20 cellular contexts compared by ENCODE assay signal in the genomic region with DNA sequence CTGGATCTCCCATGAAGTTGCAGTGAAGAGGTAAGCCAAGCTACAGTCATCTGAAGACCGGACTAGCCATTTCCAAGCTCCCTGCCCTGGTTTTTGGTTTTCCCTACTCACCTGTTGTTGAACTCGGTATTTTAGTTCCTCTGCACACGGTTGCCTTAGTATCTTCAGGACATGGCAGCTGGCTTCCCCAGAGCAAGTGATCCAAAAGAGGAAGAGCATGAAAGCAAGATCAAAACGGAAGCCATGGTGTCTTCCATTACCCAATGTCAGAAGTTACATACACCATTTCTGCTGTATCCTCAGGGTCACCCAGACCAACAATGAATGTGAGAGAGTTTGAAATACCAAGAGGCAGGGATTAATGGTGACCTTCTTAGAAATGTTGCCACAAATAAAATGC.
"Had no signal": no experiment of that assay in that cellular context is flagged by ENCODE, and none has a peak within 500 bp of the region (broad histone marks: within the 10 kb centered on the region; RNA-seq: fewer than 3 reads in every experiment).

No MANE protein-coding gene starts in this region.

- DNase-seq: activated CD4-positive, alpha-beta T cell treated with anti-CD3 and anti-CD28 coated beads for 36 hours; activated CD4-positive, alpha-beta T cell treated with anti-CD3 and anti-CD28 coated beads, Interleukin-2, amount 50 U/mL, for 4 hours; activated CD8-positive, alpha-beta memory T cell treated with anti-CD3 and anti-CD28 coated beads, Interleukin-2, amount 50 U/mL, for 48 hours; activated naive CD4-positive, alpha-beta T cell treated with Interleukin-2 at 50 U/mL for 16 hours; activated naive CD8-positive, alpha-beta T cell treated with anti-CD3 and anti-CD28 coated beads for 36 hours; activated T-cell treated with anti-CD3 and anti-CD28 coated beads, Interleukin-2, amount 50 U/mL, for 4 hours; colonic mucosa; gastrocnemius medialis; hippocampal formation; left ventricle myocardium inferior; right lobe of liver; stimulated activated CD4-positive, alpha-beta T cell treated with anti-CD3 and anti-CD28 coated beads, Interleukin-1b, Interleukin-23, amount 100 ng/mL, for 48 hours; stimulated activated naive CD8-positive, alpha-beta T cell treated with anti-CD3 and anti-CD28 coated beads, Interleukin-15, amount 100 ng/mL, for 72 hours; T-helper 9 cell; tibial artery had no signal

- H3K36me3 ChIP-seq: colonic mucosa, esophagus muscularis mucosa, gastrocnemius medialis, left ventricle myocardium inferior, right lobe of liver, tibial artery had no signal

- H3K27me3 ChIP-seq: colonic mucosa, esophagus muscularis mucosa, gastrocnemius medialis, right lobe of liver, tibial artery had no signal

- H3K9me3 ChIP-seq: colonic mucosa, esophagus muscularis mucosa, gastrocnemius medialis, left ventricle myocardium inferior, right lobe of liver, tibial artery had no signal

- H3K27ac ChIP-seq: colonic mucosa, esophagus muscularis mucosa, gastrocnemius medialis, left ventricle myocardium inferior, parathyroid adenoma, right lobe of liver, skin epidermis, tibial artery had no signal

- ATAC-seq: activated CD4-positive, alpha-beta T cell treated with anti-CD3 and anti-CD28 coated beads for 36 hours; activated T-cell treated with anti-CD3 and anti-CD28 coated beads, Interleukin-2, amount 50 U/mL, for 4 hours; gastrocnemius medialis; natural killer cell treated with Interleukin-12 subunit alpha and Interleukin-12 subunit beta and Interleukin-15 and Interleukin-18, amount 100 ng/mL, for 72 hours; stimulated activated naive CD8-positive, alpha-beta T cell treated with anti-CD3 and anti-CD28 coated beads, Interleukin-15, amount 100 ng/mL, for 72 hours; WTC11 had no signal

- H3K4me3 ChIP-seq: colonic mucosa, esophagus muscularis mucosa, gastrocnemius medialis, left ventricle myocardium inferior, right lobe of liver, skin epidermis, tibial artery had no signal

- H3K4me1 ChIP-seq: colonic mucosa, esophagus muscularis mucosa, gastrocnemius medialis, left ventricle myocardium inferior, parathyroid adenoma, right lobe of liver had no signal
